ENCODE assay signal across 12 cellular contexts in genomic region chr5:176653401-176653800, GRCh38. TPM values are rescaled to one million over a fixed set of nuclear protein-coding genes. Genes with fewer than 3 reads are reported as not detected.
A peak's percentile ranks its signal among the peaks of the same experiment; 100 is the strongest.
DNase-seq lines count a peak whose midpoint lies in the region; ATAC-seq and TF ChIP-seq lines count a peak whose summit lies in the region.
"Had no signal": no experiment of that assay in that cellular context is flagged by ENCODE, and none has a peak within 500 bp of the region (broad histone marks: within the 10 kb centered on the region; RNA-seq: fewer than 3 reads in every experiment).

No MANE protein-coding gene starts in this region.

- H3K9ac ChIP-seq in endodermal cell (ENCODE audit: extremely low read depth, low read length, poor library complexity, severe bottlenecking), result no peak overlapping the region

- H3K4me1 Mint-ChIP-seq in CD4-positive, alpha-beta T cell (ENCODE audit: low read depth), result peaks cover 53% of the 10 kb centered on the region
- H3K4me1 Mint-ChIP-seq in endodermal cell, result peaks cover 14% of the 10 kb centered on the region

- H3K27me3 ChIP-seq in CD4-positive, alpha-beta T cell (ENCODE audit: control insufficient read depth, insufficient read depth, low read length), result no peaks in the 10 kb centered on the region
- no peaks in the 10 kb centered on the region for H3K27me3 ChIP-seq in endodermal cell (ENCODE audit: control insufficient read depth, insufficient read depth, low read length, poor library complexity, severe bottlenecking)
- H3K27me3 ChIP-seq: brain microvascular endothelial cell had no signal

- CTCF ChIA-PET in CD4-positive, alpha-beta T cell (lab: Charles Lee), result no interaction called here

- H3K4me1 ChIP-seq in endodermal cell (ENCODE audit: control insufficient read depth, insufficient read depth, low read length), result no peaks in the 10 kb centered on the region

- 80 to 91% methylated on average over 2 to 5 of the region's 5 CpGs for WGBS in endodermal cell (ENCODE audit: insufficient coverage in 1 of 2, insufficient read length in 1 of 2), 2 experiments

- H3K27me3 Mint-ChIP-seq in CD4-positive, alpha-beta T cell, result no peaks in the 10 kb centered on the region
- no peaks in the 10 kb centered on the region for H3K27me3 Mint-ChIP-seq in endodermal cell (ENCODE audit: insufficient read depth)

- peak overlapping the region; percentile 5 for H3K4me3 Mint-ChIP-seq in CD4-positive, alpha-beta T cell
- H3K4me3 Mint-ChIP-seq in endodermal cell, result no peak overlapping the region

- POLR2A ChIA-PET in CD4-positive, alpha-beta T cell (lab: Charles Lee), result no interaction called here

- H3K27ac Mint-ChIP-seq in CD4-positive, alpha-beta T cell, result peak overlapping the region; percentile 60
- no peak overlapping the region for H3K27ac Mint-ChIP-seq in endodermal cell

- DNase-seq in CD4-positive, alpha-beta T cell, result peak in 2 of 10 experiments; percentile 20 to 26
- peak in 3 of 5 experiments; percentile 55 to 70 (median 64) for DNase-seq in T-helper 2 cell
- DNase-seq in activated naive CD8-positive, alpha-beta T cell treated with anti-CD3 and anti-CD28 coated beads, Interleukin-2, amount 50 U/mL, for 16 hours (ENCODE audit: low read depth, low spot score), result peak; percentile 81
- DNase-seq in stimulated activated CD4-positive, alpha-beta T cell treated with anti-CD3 and anti-CD28 coated beads, Interleukin-12 subunit alpha, Interleukin-12 subunit beta, amount 100 ng/mL, for 4 hours, result peak; percentile 78
- no peak for DNase-seq in dedifferentiated amniotic fluid mesenchymal stem cell (ENCODE audit: extremely low spot score)
- no peak for DNase-seq in NCI-H1105 treated with DMSO at 0.1 percent for 48 hours (lab: John Stamatoyannopoulos, UW)
- DNase-seq in posterior vena cava (ENCODE audit: low spot score), result no peak
- DNase-seq in endodermal cell, result no peak
- DNase-seq: brain microvascular endothelial cell, OCI-M1 had no signal

- no peak overlapping the region for H3K4me3 ChIP-seq in endodermal cell (ENCODE audit: low read length)

- intact Hi-C loops in CD4-positive, alpha-beta T cell (cut with DNase I, micrococcal nuclease), result no loop called here
- intact Hi-C loops in posterior vena cava (cut with DNase I), result no loop called here

- TF ChIP-seq CTCF in CD4-positive, alpha-beta T cell (IDR thresholded peaks at IDR 0.05), result no peak
- TF ChIP-seq CTCF in endodermal cell (conservative IDR thresholded peaks at IDR 0.05), result no peak

- H3K27ac ChIP-seq in CD4-positive, alpha-beta T cell (ENCODE audit: low read depth, low read length), result no peak overlapping the region
- no peak overlapping the region for H3K27ac ChIP-seq in endodermal cell (ENCODE audit: low read depth, low read length)
- H3K27ac ChIP-seq: brain microvascular endothelial cell, C4-2B had no signal

- peaks cover 26% of the 10 kb centered on the region for H3K36me3 Mint-ChIP-seq in CD4-positive, alpha-beta T cell (ENCODE audit: low read depth)
- peaks cover 25% of the 10 kb centered on the region for H3K36me3 Mint-ChIP-seq in endodermal cell (ENCODE audit: low read depth)

- H3K9me3 Mint-ChIP-seq in CD4-positive, alpha-beta T cell, result no peaks in the 10 kb centered on the region
- H3K9me3 Mint-ChIP-seq in endodermal cell, result no peaks in the 10 kb centered on the region

- peaks cover 12% of the 10 kb centered on the region for H3K36me3 ChIP-seq in endodermal cell (ENCODE audit: control insufficient read depth, insufficient read depth, low read length)

- ATAC-seq in CD4-positive, alpha-beta T cell (ENCODE audit: poor library complexity), result peak; percentile 17

- no peaks in the 10 kb centered on the region for H3K9me3 ChIP-seq in CD4-positive, alpha-beta T cell (ENCODE audit: control insufficient read depth, low read length)
- no peaks in the 10 kb centered on the region for H3K9me3 ChIP-seq in endodermal cell (ENCODE audit: control insufficient read depth, low read length)

RNA-seq across cellular contexts. Expression of gene TSPAN17, which starts 6.1 kb away (rescaled TPM):
- total RNA-seq in CD4-positive, alpha-beta T cell, result 1 to 10 TPM; 7.8 to 7.9 TPM
- total RNA-seq in posterior vena cava (10 to 100 TPM; 15.7 to 18.5 TPM), endodermal cell (10 to 100 TPM; 49.3 to 50.3 TPM)
- 35.5 TPM for polyA plus RNA-seq in endodermal cell (2013, experiment 1 of 2)
- polyA plus RNA-seq in endodermal cell (2013, experiment 2 of 2), result 34.8 TPM

RNA-seq across cellular contexts. Expression of gene EIF4E1B, which starts 22.9 kb away (rescaled TPM):
- total RNA-seq in CD4-positive, alpha-beta T cell, result not detected
- total RNA-seq in posterior vena cava (not detected), endodermal cell (1 to 10 TPM; 1.4 to 2.0 TPM)
- 0.82 TPM for polyA plus RNA-seq in endodermal cell (2013, experiment 1 of 2)
- polyA plus RNA-seq in endodermal cell (2013, experiment 2 of 2), result not detected
- total RNA-seq: skeletal muscle tissue had no signal

RNA-seq across cellular contexts. Expression of gene SNCB, which starts 23.1 kb away (rescaled TPM):
- total RNA-seq in CD4-positive, alpha-beta T cell, result not detected
- not detected for total RNA-seq in posterior vena cava
- 1 to 10 TPM in 1 of 2 donors, under 1 TPM in 1; 0.22 to 1.8 TPM for total RNA-seq in endodermal cell
- polyA plus RNA-seq in endodermal cell (2013, experiment 1 of 2), result 0.25 TPM
- 0.58 TPM for polyA plus RNA-seq in endodermal cell (2013, experiment 2 of 2)
- total RNA-seq: skeletal muscle tissue had no signal

RNA-seq across cellular contexts. Expression of gene GPRIN1, which starts 43.4 kb away (rescaled TPM):
- under 1 TPM; 0.22 to 0.36 TPM for total RNA-seq in CD4-positive, alpha-beta T cell
- total RNA-seq in posterior vena cava (1 to 10 TPM in 1 of 2 donors, under 1 TPM in 1; 0.37 to 1.1 TPM), endodermal cell (1 to 10 TPM; 4.5 to 4.9 TPM)
- polyA plus RNA-seq in endodermal cell (2013, experiment 1 of 2), result 10.4 TPM
- polyA plus RNA-seq in endodermal cell (2013, experiment 2 of 2), result 10.0 TPM

Comparison
In these comparisons a context has a peak if more than half of its experiments do, and no peak if none do; other contexts are left out.
1. DNase-seq: peak in T-helper 2 cell (3 of 5), activated naive CD8-positive, alpha-beta T cell treated with anti-CD3 and anti-CD28 coated beads, Interleukin-2, amount 50 U/mL, for 16 hours (single experiment) and stimulated activated CD4-positive, alpha-beta T cell treated with anti-CD3 and anti-CD28 coated beads, Interleukin-12 subunit alpha, Interleukin-12 subunit beta, amount 100 ng/mL, for 4 hours (single experiment); none in dedifferentiated amniotic fluid mesenchymal stem cell (single experiment), NCI-H1105 treated with DMSO at 0.1 percent for 48 hours (single experiment), posterior vena cava (single experiment) and endodermal cell (single experiment).